ENCODE assay signal across 8 cellular contexts in the genomic region with DNA sequence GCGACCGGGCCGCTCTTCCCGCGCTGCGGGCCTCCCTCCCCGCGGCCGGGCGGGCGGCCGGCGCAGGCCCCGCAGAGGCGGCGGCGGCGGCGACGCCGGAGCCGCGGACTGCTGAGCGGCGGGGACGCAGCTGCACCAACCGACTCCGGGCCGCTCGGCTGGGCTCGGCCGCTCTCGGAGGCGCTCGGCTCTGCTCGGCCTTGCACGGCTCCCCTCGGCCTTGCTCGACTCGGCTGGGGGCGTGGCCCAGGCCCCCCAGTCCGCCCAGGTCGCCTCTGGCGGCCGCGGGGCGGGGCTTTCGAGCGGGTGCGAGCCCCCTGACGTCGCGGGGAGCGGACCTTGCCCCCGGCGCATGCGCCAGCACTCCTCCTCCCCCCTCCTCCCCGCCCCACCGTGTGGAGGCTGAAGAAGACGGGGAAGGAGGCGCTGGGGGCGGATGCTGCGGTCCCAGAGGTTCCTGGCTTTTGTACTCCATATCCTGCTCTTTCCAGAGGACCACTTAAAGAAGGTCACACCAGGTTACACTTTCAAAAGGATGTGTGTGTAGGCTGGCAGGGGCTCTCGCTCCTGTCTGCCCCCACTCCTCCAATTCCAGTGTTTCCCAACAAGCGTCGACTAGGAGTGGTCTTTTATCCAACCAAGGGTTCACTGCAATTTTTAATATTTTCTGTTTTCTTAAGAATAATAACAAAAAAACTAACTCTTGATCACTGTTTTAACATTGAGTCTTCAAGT. TPM values are rescaled to one million over a fixed set of nuclear protein-coding genes. Genes with fewer than 3 reads are reported as not detected.
DNase-seq lines count a peak whose midpoint lies in the region; ATAC-seq and TF ChIP-seq lines count a peak whose summit lies in the region.

A gene with protein sequence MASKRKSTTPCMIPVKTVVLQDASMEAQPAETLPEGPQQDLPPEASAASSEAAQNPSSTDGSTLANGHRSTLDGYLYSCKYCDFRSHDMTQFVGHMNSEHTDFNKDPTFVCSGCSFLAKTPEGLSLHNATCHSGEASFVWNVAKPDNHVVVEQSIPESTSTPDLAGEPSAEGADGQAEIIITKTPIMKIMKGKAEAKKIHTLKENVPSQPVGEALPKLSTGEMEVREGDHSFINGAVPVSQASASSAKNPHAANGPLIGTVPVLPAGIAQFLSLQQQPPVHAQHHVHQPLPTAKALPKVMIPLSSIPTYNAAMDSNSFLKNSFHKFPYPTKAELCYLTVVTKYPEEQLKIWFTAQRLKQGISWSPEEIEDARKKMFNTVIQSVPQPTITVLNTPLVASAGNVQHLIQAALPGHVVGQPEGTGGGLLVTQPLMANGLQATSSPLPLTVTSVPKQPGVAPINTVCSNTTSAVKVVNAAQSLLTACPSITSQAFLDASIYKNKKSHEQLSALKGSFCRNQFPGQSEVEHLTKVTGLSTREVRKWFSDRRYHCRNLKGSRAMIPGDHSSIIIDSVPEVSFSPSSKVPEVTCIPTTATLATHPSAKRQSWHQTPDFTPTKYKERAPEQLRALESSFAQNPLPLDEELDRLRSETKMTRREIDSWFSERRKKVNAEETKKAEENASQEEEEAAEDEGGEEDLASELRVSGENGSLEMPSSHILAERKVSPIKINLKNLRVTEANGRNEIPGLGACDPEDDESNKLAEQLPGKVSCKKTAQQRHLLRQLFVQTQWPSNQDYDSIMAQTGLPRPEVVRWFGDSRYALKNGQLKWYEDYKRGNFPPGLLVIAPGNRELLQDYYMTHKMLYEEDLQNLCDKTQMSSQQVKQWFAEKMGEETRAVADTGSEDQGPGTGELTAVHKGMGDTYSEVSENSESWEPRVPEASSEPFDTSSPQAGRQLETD (minus strand): TSS at position 196 of the 735 bp plus-strand sequence. CDS start 112,815 bp downstream, outside the sequence.

- H3K9ac ChIP-seq in mucosa of stomach (ENCODE audit: low read length) = peak within 1 kb of the TSS; percentile 76

- no peaks in the 10 kb centered on the region for H3K9me3 Mint-ChIP-seq in activated T-cell treated with anti-CD3 and anti-CD28 coated beads, Interleukin-2, amount 50 U/mL, for 4 hours

- WGBS in esophagus, 2 donors = 0% methylated on average over 23 to 66 of the region's 66 CpGs

- DNase-seq in DMS53 (lab: John Stamatoyannopoulos, UW) = peak; percentile 98
- peak; percentile 92 for DNase-seq in KG1 (lab: John Stamatoyannopoulos, UW)
- DNase-seq in activated T-cell treated with anti-CD3 and anti-CD28 coated beads, Interleukin-2, amount 50 U/mL, for 4 hours = peak; percentile 96
- peak; percentile 89 to 90 for DNase-seq in stimulated activated CD8-positive, alpha-beta memory T cell treated with anti-CD3 and anti-CD28 coated beads, Interleukin-7, amount 100 ng/mL, for 1 hour (ENCODE audit: low read depth in 2 of 2)

- peak within 1 kb of the TSS; percentile 72 to 91 for H3K4me3 ChIP-seq in esophagus (ENCODE audit: low read depth in 1 of 2, low read length in 2 of 2)
- H3K4me3 ChIP-seq in mucosa of stomach (ENCODE audit: low read length) = peak within 1 kb of the TSS; percentile 62

- H3K4me1 ChIP-seq in esophagus (ENCODE audit: control insufficient read depth in 2 of 2, insufficient read depth in 2 of 2, low read length in 1 of 2) = peaks cover 2 to 4% of the 10 kb centered on the region in 2 donors
- H3K4me1 ChIP-seq in mucosa of stomach (ENCODE audit: control insufficient read depth, insufficient read depth, low read length) = peaks cover 32% of the 10 kb centered on the region

- no peaks in the 10 kb centered on the region for H3K36me3 ChIP-seq in esophagus (ENCODE audit: control insufficient read depth in 2 of 2, insufficient read depth in 2 of 2, low read length in 1 of 2)
- no peaks in the 10 kb centered on the region for H3K36me3 ChIP-seq in mucosa of stomach (ENCODE audit: control insufficient read depth, insufficient read depth, low read length)

- peak within 1 kb of the TSS; percentile 87 for H3K4me3 Mint-ChIP-seq in activated T-cell treated with anti-CD3 and anti-CD28 coated beads, Interleukin-2, amount 50 U/mL, for 4 hours

- H3K27me3 Mint-ChIP-seq in activated T-cell treated with anti-CD3 and anti-CD28 coated beads, Interleukin-2, amount 50 U/mL, for 4 hours (ENCODE audit: low read depth) = no peaks in the 10 kb centered on the region

- H3K27me3 ChIP-seq in esophagus (ENCODE audit: control insufficient read depth in 1 of 2, insufficient read depth in 2 of 2, low read length in 2 of 2) = no peaks in the 10 kb centered on the region
- H3K27me3 ChIP-seq in mucosa of stomach (ENCODE audit: control insufficient read depth, insufficient read depth, low read length) = no peaks in the 10 kb centered on the region

- peak; percentile 93 for ATAC-seq in GM21737 (IDR thresholded peaks at IDR 0.05; ENCODE audit: unreplicated experiment)
- ATAC-seq in activated T-cell treated with anti-CD3 and anti-CD28 coated beads, Interleukin-2, amount 50 U/mL, for 4 hours = peak; percentile 99

- peak within 1 kb of the TSS; percentile 72 to 92 for H3K27ac ChIP-seq in esophagus (ENCODE audit: low read depth in 2 of 2, low read length in 1 of 2)

- peaks cover 13% of the 10 kb centered on the region for H3K4me1 Mint-ChIP-seq in activated T-cell treated with anti-CD3 and anti-CD28 coated beads, Interleukin-2, amount 50 U/mL, for 4 hours (ENCODE audit: low read depth)

- no peaks in the 10 kb centered on the region for H3K9me3 ChIP-seq in esophagus (ENCODE audit: control insufficient read depth in 2 of 2, insufficient read depth in 1 of 2, low read depth in 1 of 2, low read length in 1 of 2)
- H3K9me3 ChIP-seq in mucosa of stomach (ENCODE audit: control insufficient read depth, low read length) = no peaks in the 10 kb centered on the region

- no peaks in the 10 kb centered on the region for H3K36me3 Mint-ChIP-seq in activated T-cell treated with anti-CD3 and anti-CD28 coated beads, Interleukin-2, amount 50 U/mL, for 4 hours (ENCODE audit: insufficient read depth)

TF ChIP-seq in PFSK-1, 5 proteins besides CTCF, POLR2A, EP300 and RAD21:
- peak; percentile 51 for TF ChIP-seq FOXP2 (optimal IDR thresholded peaks at IDR 0.05; ENCODE audit: borderline replicate concordance, extremely low read depth, extremely low read length, insufficient read depth)
- TF ChIP-seq, protein P1, sequence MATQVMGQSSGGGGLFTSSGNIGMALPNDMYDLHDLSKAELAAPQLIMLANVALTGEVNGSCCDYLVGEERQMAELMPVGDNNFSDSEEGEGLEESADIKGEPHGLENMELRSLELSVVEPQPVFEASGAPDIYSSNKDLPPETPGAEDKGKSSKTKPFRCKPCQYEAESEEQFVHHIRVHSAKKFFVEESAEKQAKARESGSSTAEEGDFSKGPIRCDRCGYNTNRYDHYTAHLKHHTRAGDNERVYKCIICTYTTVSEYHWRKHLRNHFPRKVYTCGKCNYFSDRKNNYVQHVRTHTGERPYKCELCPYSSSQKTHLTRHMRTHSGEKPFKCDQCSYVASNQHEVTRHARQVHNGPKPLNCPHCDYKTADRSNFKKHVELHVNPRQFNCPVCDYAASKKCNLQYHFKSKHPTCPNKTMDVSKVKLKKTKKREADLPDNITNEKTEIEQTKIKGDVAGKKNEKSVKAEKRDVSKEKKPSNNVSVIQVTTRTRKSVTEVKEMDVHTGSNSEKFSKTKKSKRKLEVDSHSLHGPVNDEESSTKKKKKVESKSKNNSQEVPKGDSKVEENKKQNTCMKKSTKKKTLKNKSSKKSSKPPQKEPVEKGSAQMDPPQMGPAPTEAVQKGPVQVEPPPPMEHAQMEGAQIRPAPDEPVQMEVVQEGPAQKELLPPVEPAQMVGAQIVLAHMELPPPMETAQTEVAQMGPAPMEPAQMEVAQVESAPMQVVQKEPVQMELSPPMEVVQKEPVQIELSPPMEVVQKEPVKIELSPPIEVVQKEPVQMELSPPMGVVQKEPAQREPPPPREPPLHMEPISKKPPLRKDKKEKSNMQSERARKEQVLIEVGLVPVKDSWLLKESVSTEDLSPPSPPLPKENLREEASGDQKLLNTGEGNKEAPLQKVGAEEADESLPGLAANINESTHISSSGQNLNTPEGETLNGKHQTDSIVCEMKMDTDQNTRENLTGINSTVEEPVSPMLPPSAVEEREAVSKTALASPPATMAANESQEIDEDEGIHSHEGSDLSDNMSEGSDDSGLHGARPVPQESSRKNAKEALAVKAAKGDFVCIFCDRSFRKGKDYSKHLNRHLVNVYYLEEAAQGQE (IDR thresholded peaks at IDR 0.05; ENCODE audit: insufficient read depth in 1 of 2, low read depth in 2 of 2, low read length in 2 of 2) = peak in 1 of 2 experiments; percentile 26; a peak in 1 of 4 replicates
- TF ChIP-seq POLR2AphosphoS5 (IDR thresholded peaks at IDR 0.05; ENCODE audit: low read depth, low read length) = no peak; the same call in 1 of the 2 replicates

RNA-seq across cellular contexts. Expression of the gene that starts here (rescaled TPM):
- polyA plus RNA-seq in PFSK-1 (2012; ENCODE audit: insufficient read length, low read depth) = 5.3 TPM
- 10 to 100 TPM in 1 of 3 donors, 1 to 10 TPM in 2; 6.9 to 11.9 (median 9.9) TPM for total RNA-seq in activated T-cell treated with anti-CD3 and anti-CD28 coated beads, Interleukin-2, amount 50 U/mL, for 4 hours
- polyA plus RNA-seq in esophagus = 1 to 10 TPM; 6.6 to 9.6 TPM

Comparison
In these comparisons a context has a peak if more than half of its experiments do, and no peak if none do; other contexts are left out.
1. Peak in every context shown above with its lines: DNase-seq, ATAC-seq, H3K4me3 ChIP-seq and H3K27ac ChIP-seq.